ENCODE assay signal across 1 cellular context in the genomic region with DNA sequence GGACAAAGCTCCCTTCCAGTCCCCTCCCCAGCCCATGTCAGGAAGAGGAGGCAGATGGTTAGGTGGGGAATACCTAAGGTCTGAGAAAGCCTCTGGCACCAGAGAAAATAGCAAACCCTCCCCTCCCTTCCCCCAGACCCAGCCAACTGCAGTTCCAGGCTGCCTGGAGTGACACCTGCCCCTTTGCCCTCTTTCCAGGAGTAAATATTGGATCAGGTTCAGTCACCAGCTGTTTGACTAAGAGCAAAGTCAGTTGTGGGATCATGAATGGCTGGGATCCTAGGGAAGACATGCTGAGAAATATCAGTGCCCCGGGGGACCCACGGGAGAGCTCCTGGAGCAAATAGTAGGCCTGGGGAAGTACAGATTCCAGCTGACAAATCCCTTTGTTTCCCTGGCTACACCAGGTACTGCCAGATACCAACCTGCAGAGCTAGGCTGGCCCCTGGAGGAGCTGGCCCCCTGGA.
TF ChIP-seq lines count a peak whose summit lies in the region.

No MANE protein-coding gene starts in this region.

TF ChIP-seq in HepG2, 621 proteins besides CTCF, POLR2A, EP300 and RAD21 (continued from another document and continues in another):
- TF ChIP-seq, protein P1, sequence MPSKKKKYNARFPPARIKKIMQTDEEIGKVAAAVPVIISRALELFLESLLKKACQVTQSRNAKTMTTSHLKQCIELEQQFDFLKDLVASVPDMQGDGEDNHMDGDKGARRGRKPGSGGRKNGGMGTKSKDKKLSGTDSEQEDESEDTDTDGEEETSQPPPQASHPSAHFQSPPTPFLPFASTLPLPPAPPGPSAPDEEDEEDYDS (CRISPR knock-in tag; IDR thresholded peaks at IDR 0.05), result no peak; the same call in 1 of the 2 replicates
- TF ChIP-seq, protein P2, sequence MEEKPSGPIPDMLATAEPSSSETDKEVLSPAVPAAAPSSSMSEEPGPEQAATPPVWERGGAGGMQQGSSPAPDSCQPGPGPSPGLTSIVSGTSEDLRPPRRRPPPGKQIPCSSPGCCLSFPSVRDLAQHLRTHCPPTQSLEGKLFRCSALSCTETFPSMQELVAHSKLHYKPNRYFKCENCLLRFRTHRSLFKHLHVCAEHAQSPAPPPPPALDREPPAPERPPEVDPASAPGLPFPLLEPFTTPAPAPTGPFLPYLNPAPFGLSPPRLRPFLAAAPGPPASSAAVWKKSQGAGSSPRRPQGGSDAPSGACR (CRISPR knock-in tag; IDR thresholded peaks at IDR 0.05), result peak; percentile 56; the same call in 1 of the 2 replicates
- TF ChIP-seq ZNF746 (CRISPR knock-in tag; IDR thresholded peaks at IDR 0.05), result peak; percentile 90
- TF ChIP-seq FOXA3 (CRISPR knock-in tag; IDR thresholded peaks at IDR 0.05), result peak; percentile 93
- no peak for TF ChIP-seq ZNF101 (CRISPR knock-in tag; IDR thresholded peaks at IDR 0.05; ENCODE audit: borderline replicate concordance, low read depth)
- TF ChIP-seq, protein P3, sequence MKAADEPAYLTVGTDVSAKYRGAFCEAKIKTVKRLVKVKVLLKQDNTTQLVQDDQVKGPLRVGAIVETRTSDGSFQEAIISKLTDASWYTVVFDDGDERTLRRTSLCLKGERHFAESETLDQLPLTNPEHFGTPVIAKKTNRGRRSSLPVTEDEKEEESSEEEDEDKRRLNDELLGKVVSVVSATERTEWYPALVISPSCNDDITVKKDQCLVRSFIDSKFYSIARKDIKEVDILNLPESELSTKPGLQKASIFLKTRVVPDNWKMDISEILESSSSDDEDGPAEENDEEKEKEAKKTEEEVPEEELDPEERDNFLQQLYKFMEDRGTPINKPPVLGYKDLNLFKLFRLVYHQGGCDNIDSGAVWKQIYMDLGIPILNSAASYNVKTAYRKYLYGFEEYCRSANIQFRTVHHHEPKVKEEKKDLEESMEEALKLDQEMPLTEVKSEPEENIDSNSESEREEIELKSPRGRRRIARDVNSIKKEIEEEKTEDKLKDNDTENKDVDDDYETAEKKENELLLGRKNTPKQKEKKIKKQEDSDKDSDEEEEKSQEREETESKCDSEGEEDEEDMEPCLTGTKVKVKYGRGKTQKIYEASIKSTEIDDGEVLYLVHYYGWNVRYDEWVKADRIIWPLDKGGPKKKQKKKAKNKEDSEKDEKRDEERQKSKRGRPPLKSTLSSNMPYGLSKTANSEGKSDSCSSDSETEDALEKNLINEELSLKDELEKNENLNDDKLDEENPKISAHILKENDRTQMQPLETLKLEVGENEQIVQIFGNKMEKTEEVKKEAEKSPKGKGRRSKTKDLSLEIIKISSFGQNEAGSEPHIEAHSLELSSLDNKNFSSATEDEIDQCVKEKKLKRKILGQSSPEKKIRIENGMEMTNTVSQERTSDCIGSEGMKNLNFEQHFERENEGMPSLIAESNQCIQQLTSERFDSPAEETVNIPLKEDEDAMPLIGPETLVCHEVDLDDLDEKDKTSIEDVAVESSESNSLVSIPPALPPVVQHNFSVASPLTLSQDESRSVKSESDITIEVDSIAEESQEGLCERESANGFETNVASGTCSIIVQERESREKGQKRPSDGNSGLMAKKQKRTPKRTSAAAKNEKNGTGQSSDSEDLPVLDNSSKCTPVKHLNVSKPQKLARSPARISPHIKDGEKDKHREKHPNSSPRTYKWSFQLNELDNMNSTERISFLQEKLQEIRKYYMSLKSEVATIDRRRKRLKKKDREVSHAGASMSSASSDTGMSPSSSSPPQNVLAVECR (CRISPR knock-in tag; IDR thresholded peaks at IDR 0.05; ENCODE audit: borderline replicate concordance), result peak; percentile 69; the same call in 1 of the 2 replicates
- peak; percentile 78 for TF ChIP-seq PITX1 (CRISPR knock-in tag; IDR thresholded peaks at IDR 0.05)
- TF ChIP-seq BRF2 (CRISPR knock-in tag; IDR thresholded peaks at IDR 0.05), result no peak
- TF ChIP-seq, protein P4, sequence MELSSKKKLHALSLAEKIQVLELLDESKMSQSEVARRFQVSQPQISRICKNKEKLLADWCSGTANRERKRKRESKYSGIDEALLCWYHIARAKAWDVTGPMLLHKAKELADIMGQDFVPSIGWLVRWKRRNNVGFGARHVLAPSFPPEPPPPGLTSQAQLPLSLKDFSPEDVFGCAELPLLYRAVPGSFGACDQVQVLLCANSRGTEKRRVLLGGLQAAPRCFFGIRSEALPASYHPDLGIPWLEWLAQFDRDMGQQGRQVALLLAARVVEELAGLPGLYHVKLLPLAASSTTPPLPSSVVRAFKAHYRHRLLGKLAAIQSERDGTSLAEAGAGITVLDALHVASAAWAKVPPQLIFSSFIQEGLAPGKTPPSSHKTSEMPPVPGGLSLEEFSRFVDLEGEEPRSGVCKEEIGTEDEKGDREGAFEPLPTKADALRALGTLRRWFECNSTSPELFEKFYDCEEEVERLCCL (CRISPR knock-in tag; IDR thresholded peaks at IDR 0.05; ENCODE audit: borderline replicate concordance), result no peak
- TF ChIP-seq ZNF589 (CRISPR knock-in tag; conservative IDR thresholded peaks at IDR 0.05), result no peak
- no peak for TF ChIP-seq RORA (CRISPR knock-in tag; IDR thresholded peaks at IDR 0.05)
- TF ChIP-seq MEF2D (CRISPR knock-in tag; IDR thresholded peaks at IDR 0.05), result no peak
- TF ChIP-seq ARNT (IDR thresholded peaks at IDR 0.05), result no peak
- peak; percentile 58 for TF ChIP-seq ZFX (CRISPR knock-in tag; IDR thresholded peaks at IDR 0.05; ENCODE audit: low read depth)
- 0 out of 2 replicates have a peak, but pooled peaks have one; percentile 35 for TF ChIP-seq KAT7 (CRISPR knock-in tag; IDR thresholded peaks at IDR 0.05; ENCODE audit: borderline replicate concordance)
- no peak for TF ChIP-seq ZNF737 (CRISPR knock-in tag; IDR thresholded peaks at IDR 0.05; ENCODE audit: borderline replicate concordance)
- no peak for TF ChIP-seq PRMT3 (CRISPR knock-in tag; IDR thresholded peaks at IDR 0.05; ENCODE audit: borderline replicate concordance, low read depth)
- no peak for TF ChIP-seq ZNF180 (CRISPR knock-in tag; IDR thresholded peaks at IDR 0.05; ENCODE audit: borderline replicate concordance, low read depth)
- TF ChIP-seq ZNF484 (CRISPR knock-in tag; IDR thresholded peaks at IDR 0.05; ENCODE audit: borderline replicate concordance, low read depth), result no peak
- no peak for TF ChIP-seq CCDC6 (CRISPR knock-in tag; IDR thresholded peaks at IDR 0.05)
- no peak for TF ChIP-seq ZNF773 (CRISPR knock-in tag; IDR thresholded peaks at IDR 0.05; ENCODE audit: borderline replicate concordance)
- TF ChIP-seq DMTF1 (CRISPR knock-in tag; IDR thresholded peaks at IDR 0.05), result no peak
- TF ChIP-seq, protein P5, sequence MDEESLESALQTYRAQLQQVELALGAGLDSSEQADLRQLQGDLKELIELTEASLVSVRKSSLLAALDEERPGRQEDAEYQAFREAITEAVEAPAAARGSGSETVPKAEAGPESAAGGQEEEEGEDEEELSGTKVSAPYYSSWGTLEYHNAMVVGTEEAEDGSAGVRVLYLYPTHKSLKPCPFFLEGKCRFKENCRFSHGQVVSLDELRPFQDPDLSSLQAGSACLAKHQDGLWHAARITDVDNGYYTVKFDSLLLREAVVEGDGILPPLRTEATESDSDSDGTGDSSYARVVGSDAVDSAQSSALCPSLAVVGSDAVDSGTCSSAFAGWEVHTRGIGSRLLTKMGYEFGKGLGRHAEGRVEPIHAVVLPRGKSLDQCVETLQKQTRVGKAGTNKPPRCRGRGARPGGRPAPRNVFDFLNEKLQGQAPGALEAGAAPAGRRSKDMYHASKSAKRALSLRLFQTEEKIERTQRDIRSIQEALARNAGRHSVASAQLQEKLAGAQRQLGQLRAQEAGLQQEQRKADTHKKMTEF (CRISPR knock-in tag; IDR thresholded peaks at IDR 0.05), result peak; percentile 62
- peak; percentile 69 for TF ChIP-seq ELF3 (CRISPR knock-in tag; IDR thresholded peaks at IDR 0.05)
- TF ChIP-seq, protein P6, sequence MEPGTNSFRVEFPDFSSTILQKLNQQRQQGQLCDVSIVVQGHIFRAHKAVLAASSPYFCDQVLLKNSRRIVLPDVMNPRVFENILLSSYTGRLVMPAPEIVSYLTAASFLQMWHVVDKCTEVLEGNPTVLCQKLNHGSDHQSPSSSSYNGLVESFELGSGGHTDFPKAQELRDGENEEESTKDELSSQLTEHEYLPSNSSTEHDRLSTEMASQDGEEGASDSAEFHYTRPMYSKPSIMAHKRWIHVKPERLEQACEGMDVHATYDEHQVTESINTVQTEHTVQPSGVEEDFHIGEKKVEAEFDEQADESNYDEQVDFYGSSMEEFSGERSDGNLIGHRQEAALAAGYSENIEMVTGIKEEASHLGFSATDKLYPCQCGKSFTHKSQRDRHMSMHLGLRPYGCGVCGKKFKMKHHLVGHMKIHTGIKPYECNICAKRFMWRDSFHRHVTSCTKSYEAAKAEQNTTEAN (CRISPR knock-in tag; conservative IDR thresholded peaks at IDR 0.05), result no peak
- no peak for TF ChIP-seq ZNF138 (CRISPR knock-in tag; IDR thresholded peaks at IDR 0.05; ENCODE audit: low read depth)
- TF ChIP-seq SYNCRIP (IDR thresholded peaks at IDR 0.05; ENCODE audit: insufficient read depth, low read depth, low read length), result no peak
- TF ChIP-seq ZNF234 (CRISPR knock-in tag; conservative IDR thresholded peaks at IDR 0.05), result no peak
- TF ChIP-seq SIN3A (IDR thresholded peaks at IDR 0.05; ENCODE audit: borderline replicate concordance, low read depth, low read length), result peak; percentile 74
- TF ChIP-seq SMARCE1 (IDR thresholded peaks at IDR 0.05; ENCODE audit: borderline replicate concordance), result no peak
- no peak for TF ChIP-seq GLMP (CRISPR knock-in tag; IDR thresholded peaks at IDR 0.05; ENCODE audit: borderline replicate concordance)
- TF ChIP-seq SSRP1 (CRISPR knock-in tag; IDR thresholded peaks at IDR 0.05), result no peak
- no peak for TF ChIP-seq MAF1 (CRISPR knock-in tag; IDR thresholded peaks at IDR 0.05; ENCODE audit: borderline replicate concordance)
- no peak for TF ChIP-seq TCF12 (IDR thresholded peaks at IDR 0.05)
- TF ChIP-seq TCF12 (CRISPR knock-in tag; IDR thresholded peaks at IDR 0.05), result no peak
- TF ChIP-seq, protein P7, sequence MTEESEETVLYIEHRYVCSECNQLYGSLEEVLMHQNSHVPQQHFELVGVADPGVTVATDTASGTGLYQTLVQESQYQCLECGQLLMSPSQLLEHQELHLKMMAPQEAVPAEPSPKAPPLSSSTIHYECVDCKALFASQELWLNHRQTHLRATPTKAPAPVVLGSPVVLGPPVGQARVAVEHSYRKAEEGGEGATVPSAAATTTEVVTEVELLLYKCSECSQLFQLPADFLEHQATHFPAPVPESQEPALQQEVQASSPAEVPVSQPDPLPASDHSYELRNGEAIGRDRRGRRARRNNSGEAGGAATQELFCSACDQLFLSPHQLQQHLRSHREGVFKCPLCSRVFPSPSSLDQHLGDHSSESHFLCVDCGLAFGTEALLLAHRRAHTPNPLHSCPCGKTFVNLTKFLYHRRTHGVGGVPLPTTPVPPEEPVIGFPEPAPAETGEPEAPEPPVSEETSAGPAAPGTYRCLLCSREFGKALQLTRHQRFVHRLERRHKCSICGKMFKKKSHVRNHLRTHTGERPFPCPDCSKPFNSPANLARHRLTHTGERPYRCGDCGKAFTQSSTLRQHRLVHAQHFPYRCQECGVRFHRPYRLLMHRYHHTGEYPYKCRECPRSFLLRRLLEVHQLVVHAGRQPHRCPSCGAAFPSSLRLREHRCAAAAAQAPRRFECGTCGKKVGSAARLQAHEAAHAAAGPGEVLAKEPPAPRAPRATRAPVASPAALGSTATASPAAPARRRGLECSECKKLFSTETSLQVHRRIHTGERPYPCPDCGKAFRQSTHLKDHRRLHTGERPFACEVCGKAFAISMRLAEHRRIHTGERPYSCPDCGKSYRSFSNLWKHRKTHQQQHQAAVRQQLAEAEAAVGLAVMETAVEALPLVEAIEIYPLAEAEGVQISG (CRISPR knock-in tag; IDR thresholded peaks at IDR 0.05), result no peak
- peak; percentile 82 for TF ChIP-seq SALL1 (CRISPR knock-in tag; IDR thresholded peaks at IDR 0.05)
- TF ChIP-seq ZNF790 (CRISPR knock-in tag; IDR thresholded peaks at IDR 0.05; ENCODE audit: borderline replicate concordance), result no peak
